ENCODE assay signal across 10 cellular contexts in genomic region chr2:73624036-73624435, GRCh38. TPM values are rescaled to one million over a fixed set of nuclear protein-coding genes. Genes with fewer than 3 reads are reported as not detected.
"Had no signal": no experiment of that assay in that cellular context is flagged by ENCODE, and none has a peak within 500 bp of the region (broad histone marks: within the 10 kb centered on the region; RNA-seq: fewer than 3 reads in every experiment).

No MANE protein-coding gene starts in this region.

RNA-seq across cellular contexts. Expression of gene NAT8, which starts 18.2 kb away (rescaled TPM):
- total RNA-seq: esophagus muscularis mucosa; kidney epithelial cell; lung microvascular endothelial cell; mesenteric fat pad; mononuclear cell; naive thymus-derived CD4-positive, alpha-beta T cell; omental fat pad; prostate gland; skeletal muscle tissue; urinary bladder had no signal
